Comparison of ENCODE assay signal across 29 cellular contexts in genomic region chr10:15652757-15653156, GRCh38.
"Had no signal": no experiment of that assay in that cellular context is flagged by ENCODE, and none has a peak within 500 bp of the region (broad histone marks: within the 10 kb centered on the region; RNA-seq: fewer than 3 reads in every experiment).

No MANE protein-coding gene starts in this region.

- H3K27ac Mint-ChIP-seq: activated CD4-positive, alpha-beta T cell treated with anti-CD3 and anti-CD28 coated beads, Interleukin-2, amount 10 ng/mL, durations not matched to agents 24 days and 14 days; activated CD8-positive, alpha-beta T cell treated with anti-CD3 and anti-CD28 coated beads for 36 hours; activated naive CD4-positive, alpha-beta T cell treated with anti-CD3 and anti-CD28 coated beads, Interleukin-2, amount 50 U/mL, for 24 hours; activated naive CD8-positive, alpha-beta T cell treated with anti-CD3 and anti-CD28 coated beads, Interleukin-2, amount 10 ng/mL, durations not matched to agents 7 days and 5 days; activated T-cell treated with anti-CD3 and anti-CD28 coated beads, Interleukin-2, amount 50 U/mL, for 72 hours; activated T-helper 17 cell treated with anti-CD3 and anti-CD28 coated beads, Interleukin-2, amount 50 U/mL, for 72 hours; brain had no signal

- H3K4me3 Mint-ChIP-seq: activated CD4-positive, alpha-beta T cell treated with anti-CD3 and anti-CD28 coated beads, Interleukin-2, amount 10 ng/mL, durations not matched to agents 24 days and 14 days; activated CD8-positive, alpha-beta T cell treated with anti-CD3 and anti-CD28 coated beads for 36 hours; activated naive CD4-positive, alpha-beta T cell treated with anti-CD3 and anti-CD28 coated beads, Interleukin-2, amount 50 U/mL, for 24 hours; activated naive CD8-positive, alpha-beta T cell treated with anti-CD3 and anti-CD28 coated beads, Interleukin-2, amount 10 ng/mL, durations not matched to agents 7 days and 5 days; activated T-cell treated with anti-CD3 and anti-CD28 coated beads, Interleukin-2, amount 50 U/mL, for 72 hours; activated T-helper 17 cell treated with anti-CD3 and anti-CD28 coated beads, Interleukin-2, amount 50 U/mL, for 72 hours; brain had no signal

- H3K4me1 Mint-ChIP-seq: activated CD4-positive, alpha-beta T cell treated with anti-CD3 and anti-CD28 coated beads, Interleukin-2, amount 10 ng/mL, durations not matched to agents 24 days and 14 days; activated naive CD4-positive, alpha-beta T cell treated with anti-CD3 and anti-CD28 coated beads, Interleukin-2, amount 50 U/mL, for 24 hours; activated naive CD8-positive, alpha-beta T cell treated with anti-CD3 and anti-CD28 coated beads, Interleukin-2, amount 10 ng/mL, durations not matched to agents 7 days and 5 days; activated T-helper 17 cell treated with anti-CD3 and anti-CD28 coated beads, Interleukin-2, amount 50 U/mL, for 72 hours; brain had no signal

- H3K27ac ChIP-seq: KMS-11, PC-9, RWPE1 had no signal

- H3K27me3 Mint-ChIP-seq: activated CD4-positive, alpha-beta T cell treated with anti-CD3 and anti-CD28 coated beads, Interleukin-2, amount 10 ng/mL, durations not matched to agents 24 days and 14 days; activated CD8-positive, alpha-beta T cell treated with anti-CD3 and anti-CD28 coated beads for 36 hours; activated naive CD8-positive, alpha-beta T cell treated with anti-CD3 and anti-CD28 coated beads, Interleukin-2, amount 10 ng/mL, durations not matched to agents 7 days and 5 days had no signal

- H3K4me3 ChIP-seq: PC-9 had no signal

- ATAC-seq: activated CD8-positive, alpha-beta T cell treated with anti-CD3 and anti-CD28 coated beads for 36 hours; activated T-cell treated with anti-CD3 and anti-CD28 coated beads, Interleukin-2, amount 50 U/mL, for 72 hours; activated T-helper 17 cell treated with anti-CD3 and anti-CD28 coated beads, Interleukin-2, amount 50 U/mL, for 72 hours; Right ventricle myocardium inferior had no signal

- H3K36me3 Mint-ChIP-seq: activated naive CD4-positive, alpha-beta T cell treated with anti-CD3 and anti-CD28 coated beads, Interleukin-2, amount 50 U/mL, for 24 hours; activated naive CD8-positive, alpha-beta T cell treated with anti-CD3 and anti-CD28 coated beads, Interleukin-2, amount 10 ng/mL, durations not matched to agents 7 days and 5 days; brain had no signal

- H3K9me3 Mint-ChIP-seq: activated CD4-positive, alpha-beta T cell treated with anti-CD3 and anti-CD28 coated beads, Interleukin-2, amount 10 ng/mL, durations not matched to agents 24 days and 14 days; activated CD8-positive, alpha-beta T cell treated with anti-CD3 and anti-CD28 coated beads for 36 hours; activated naive CD4-positive, alpha-beta T cell treated with anti-CD3 and anti-CD28 coated beads, Interleukin-2, amount 50 U/mL, for 24 hours; activated naive CD8-positive, alpha-beta T cell treated with anti-CD3 and anti-CD28 coated beads, Interleukin-2, amount 10 ng/mL, durations not matched to agents 7 days and 5 days; activated T-cell treated with anti-CD3 and anti-CD28 coated beads, Interleukin-2, amount 50 U/mL, for 72 hours; activated T-helper 17 cell treated with anti-CD3 and anti-CD28 coated beads, Interleukin-2, amount 50 U/mL, for 72 hours; brain had no signal

- DNase-seq: activated CD4-positive, alpha-beta T cell treated with anti-CD3 and anti-CD28 coated beads, Interleukin-2, amount 10 ng/mL, durations not matched to agents 24 days and 14 days; activated CD4-positive, alpha-beta T cell treated with anti-CD3 and anti-CD28 coated beads, Interleukin-2, amount 50 U/mL, for 4 hours; activated CD8-positive, alpha-beta T cell treated with anti-CD3 and anti-CD28 coated beads for 36 hours; activated gamma-delta T cell; activated naive CD4-positive, alpha-beta T cell treated with Interleukin-2 at 50 U/mL for 16 hours; activated naive CD8-positive, alpha-beta T cell treated with anti-CD3 and anti-CD28 coated beads, Interleukin-2, amount 10 ng/mL, durations not matched to agents 7 days and 5 days; activated T-cell treated with anti-CD3 and anti-CD28 coated beads, Interleukin-2, amount 50 U/mL, for 1 hour; activated T-cell treated with anti-CD3 and anti-CD28 coated beads, Interleukin-2, amount 50 U/mL, for 72 hours; amygdala; MM.1S; MV-4-11; NCI-H1092; NCI-H1436 treated with DMSO at 0.1 percent for 48 hours; NCI-H1694 treated with DMSO at 0.1 percent for 48 hours; NCI-H2029; NCI-H2171; NCI-H510A; NCI-H526; NCI-H748 treated with DMSO at 0.1 percent for 48 hours; NK-92 treated with Interleukin-12 subunit alpha and Interleukin-12 subunit beta, amount 100 ng/mL, for 24 hours; PC-9; SW 1271; T1000 had no signal
